In the genomic region with DNA sequence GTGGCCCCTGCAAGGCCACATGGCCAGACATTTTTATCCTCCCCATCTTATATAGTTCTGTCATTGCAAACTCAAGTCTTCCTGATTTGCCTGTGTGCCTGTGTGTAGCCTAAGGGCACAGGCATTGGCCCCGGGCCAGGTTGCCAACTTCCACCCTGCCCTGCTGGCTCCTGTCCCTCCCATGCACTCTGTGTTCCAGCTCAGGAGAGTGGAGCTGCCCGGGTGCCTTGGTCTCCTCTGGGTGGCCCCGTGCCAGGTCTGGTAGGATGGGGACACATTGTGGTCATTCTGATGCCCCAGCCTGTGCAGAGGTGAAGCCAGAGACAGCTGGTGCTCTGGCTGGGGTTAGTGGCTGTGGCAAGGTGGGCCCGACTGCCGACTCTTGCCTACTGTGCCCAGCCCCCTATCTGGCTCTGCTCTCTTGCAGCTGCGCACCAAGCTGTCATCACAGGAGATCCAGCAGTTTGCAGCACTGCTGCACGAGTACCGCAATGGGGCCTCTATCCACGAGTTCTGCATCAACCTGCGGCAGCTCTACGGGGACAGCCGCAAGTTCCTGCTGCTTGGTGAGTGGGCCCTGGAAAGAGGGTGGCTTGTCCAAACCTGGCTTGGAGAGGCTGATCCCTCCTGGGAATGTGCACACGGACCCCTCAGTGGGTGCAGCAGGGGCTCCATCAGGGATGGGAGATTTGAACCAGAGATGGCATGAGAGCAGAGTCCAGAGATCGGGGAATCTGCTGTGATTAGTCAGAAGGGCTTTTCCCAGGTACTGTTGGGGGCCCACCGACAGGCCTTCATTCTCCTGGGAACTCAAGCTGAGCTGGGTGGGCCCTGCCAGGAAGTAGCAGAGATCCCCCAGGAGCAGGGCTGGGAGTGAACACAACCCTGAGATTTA, we compare ENCODE assay signal across 17 cellular contexts. TPM values are rescaled to one million over a fixed set of nuclear protein-coding genes. Genes with fewer than 3 reads are reported as not detected.
A peak's percentile ranks its signal among the peaks of the same experiment; 100 is the strongest.
DNase-seq lines count a peak whose midpoint lies in the region; ATAC-seq and TF ChIP-seq lines count a peak whose summit lies in the region.
"Had no signal": no experiment of that assay in that cellular context is flagged by ENCODE, and none has a peak within 500 bp of the region (broad histone marks: within the 10 kb centered on the region; RNA-seq: fewer than 3 reads in every experiment).

No MANE protein-coding gene starts in this region.

- H2AFZ ChIP-seq in OCI-LY7 (ENCODE audit: low read length), result no peak overlapping the region

- no peak for ATAC-seq in activated CD4-positive, alpha-beta T cell treated with anti-CD3 and anti-CD28 coated beads for 36 hours
- peak in 7 of 8 donors; percentile 44 to 88 (median 68) for ATAC-seq in heart right ventricle

- H3K27ac ChIP-seq in heart right ventricle, result no peak overlapping the region
- no peak overlapping the region for H3K27ac ChIP-seq in OCI-LY7 (ENCODE audit: low read depth, low read length, poor library complexity, severe bottlenecking)
- H3K27ac ChIP-seq in tibial nerve, result peak overlapping the region in 1 of 4 donors; percentile 8
- H3K27ac ChIP-seq: colonic mucosa, pancreas had no signal

- no peak for TF ChIP-seq CTCF in heart right ventricle (IDR thresholded peaks at IDR 0.05)
- TF ChIP-seq CTCF in OCI-LY7 (conservative IDR thresholded peaks at IDR 0.05; ENCODE audit: low read length), result no peak
- TF ChIP-seq CTCF in tibial nerve (IDR thresholded peaks at IDR 0.05), result no peak

- H3K36me3 ChIP-seq in heart right ventricle (peaks cover 0 to 89% (median 43%) of the 10 kb centered on the region in 9 donors), OCI-LY7 (ENCODE audit: insufficient read depth, low read length) (peaks cover 89% of the 10 kb centered on the region), tibial nerve (peaks cover 0 to 93% (median 30%) of the 10 kb centered on the region in 3 donors)

- H3K4me2 ChIP-seq in OCI-LY7 (ENCODE audit: low read length), result no peak overlapping the region

- no peak for TF ChIP-seq EP300 in tibial nerve (IDR thresholded peaks at IDR 0.05)

- no TSS peak for BruUV-seq in OCI-LY7 (replicated peaks; lab: Mats Ljungman, UMichigan)

- no peaks in the 10 kb centered on the region for H3K9me2 ChIP-seq in OCI-LY7 (ENCODE audit: insufficient read depth, low read length)

- intact Hi-C loops in activated CD4-positive, alpha-beta T cell treated with anti-CD3 and anti-CD28 coated beads for 36 hours (cut with DNase I, micrococcal nuclease), result no loop called here
- intact Hi-C loops in heart right ventricle (cut with DNase I) (loop anchor here in 1 of 10 donors (10.0 kb wide), 1 partner anchor 61 kb away; no protein-coding TSS in a partner anchor), OCI-LY7 (cut with micrococcal nuclease; ENCODE audit: unreplicated experiment) (no loop called here)

- H3K27me3 ChIP-seq in heart right ventricle (no peaks in the 10 kb centered on the region), tibial nerve (no peaks in the 10 kb centered on the region)
- H3K27me3 ChIP-seq: colonic mucosa, pancreas had no signal

- no peaks in the 10 kb centered on the region for H3K4me1 Mint-ChIP-seq in activated CD4-positive, alpha-beta T cell treated with anti-CD3 and anti-CD28 coated beads for 36 hours

- H3K79me2 ChIP-seq in OCI-LY7 (ENCODE audit: insufficient read depth, low read depth, low read length), result no peaks in the 10 kb centered on the region

- POLR2A ChIA-PET in activated CD4-positive, alpha-beta T cell treated with anti-CD3 and anti-CD28 coated beads for 36 hours (lab: Charles Lee), result no interaction called here
- POLR2A ChIA-PET in OCI-LY7 (lab: Charles Lee), result no interaction called here

- WGBS in heart right ventricle, 2 donors, result 79 to 88% methylated on average over 15 of the region's 15 CpGs
- WGBS in tibial nerve, 2 donors, result 80 to 81% methylated on average over 12 to 14 of the region's 15 CpGs

- H3K9me3 ChIP-seq in heart right ventricle, result no peaks in the 10 kb centered on the region
- no peaks in the 10 kb centered on the region for H3K9me3 ChIP-seq in OCI-LY7 (ENCODE audit: low read length)
- H3K9me3 ChIP-seq in tibial nerve, result no peaks in the 10 kb centered on the region
- H3K9me3 ChIP-seq: colonic mucosa, HAP-1, pancreas had no signal

- H3K4me1 ChIP-seq in heart right ventricle (peaks cover 0 to 12% (median 3%) of the 10 kb centered on the region in 9 donors), OCI-LY7 (ENCODE audit: insufficient read depth, low read length, poor library complexity, severe bottlenecking) (no peaks in the 10 kb centered on the region), tibial nerve (no peaks in the 10 kb centered on the region)
- H3K4me1 ChIP-seq: colonic mucosa, HAP-1, pancreas had no signal

- H3K9me3 Mint-ChIP-seq in activated CD4-positive, alpha-beta T cell treated with anti-CD3 and anti-CD28 coated beads for 36 hours (ENCODE audit: low read depth), result no peaks in the 10 kb centered on the region

- TF ChIP-seq POLR2A in tibial nerve (IDR thresholded peaks at IDR 0.05), result no peak

- no peak for DNase-seq in activated CD4-positive, alpha-beta T cell treated with anti-CD3 and anti-CD28 coated beads for 36 hours
- DNase-seq in activated CD4-positive, alpha-beta T cell treated with anti-CD3 and anti-CD28 coated beads for 1 hour, result no peak
- DNase-seq in NCI-H1694 treated with DMSO at 0.1 percent for 48 hours (lab: John Stamatoyannopoulos, UW) (peak; percentile 78), heart right ventricle (peak; percentile 53 to 70), renal cortical epithelial cell (ENCODE audit: low read depth) (peak; percentile 25), OCI-LY7 (ENCODE audit: low spot score) (no peak), tibial nerve (ENCODE audit: low spot score in 2 of 2) (no peak)
- no peak for DNase-seq in activated CD4-positive, alpha-beta T cell treated with anti-CD3 and anti-CD28 coated beads, Interleukin-2, amount 50 U/mL, for 1 hour
- DNase-seq: ACHN; activated gamma-delta T cell treated with Interleukin-2 at 50 U/mL for 16 hours; colonic mucosa; IMR-90; kidney glomerular epithelial cell; NCI-H2029 treated with DMSO at 0.1 percent for 48 hours; stimulated activated CD4-positive, alpha-beta T cell treated with anti-CD3 and anti-CD28 coated beads, Interleukin-4, amount 100 ng/mL, for 1 hour had no signal

- H3K27ac Mint-ChIP-seq in activated CD4-positive, alpha-beta T cell treated with anti-CD3 and anti-CD28 coated beads for 36 hours, result peak overlapping the region; percentile 63

- no peaks in the 10 kb centered on the region for H3K27me3 Mint-ChIP-seq in activated CD4-positive, alpha-beta T cell treated with anti-CD3 and anti-CD28 coated beads for 36 hours

- no peaks in the 10 kb centered on the region for H4K20me1 ChIP-seq in OCI-LY7 (ENCODE audit: insufficient read depth, low read length)

- no peak overlapping the region for H3K4me3 Mint-ChIP-seq in activated CD4-positive, alpha-beta T cell treated with anti-CD3 and anti-CD28 coated beads for 36 hours

- H3K36me3 Mint-ChIP-seq in activated CD4-positive, alpha-beta T cell treated with anti-CD3 and anti-CD28 coated beads for 36 hours (ENCODE audit: low read depth), result peaks cover 43% of the 10 kb centered on the region

- no peak overlapping the region for H3K4me3 ChIP-seq in heart right ventricle
- no peak overlapping the region for H3K4me3 ChIP-seq in OCI-LY7 (ENCODE audit: low read depth, low read length, poor library complexity, severe bottlenecking)
- H3K4me3 ChIP-seq in tibial nerve, result no peak overlapping the region
- H3K4me3 ChIP-seq: colonic mucosa, HAP-1, pancreas had no signal

- CTCF ChIA-PET in activated CD4-positive, alpha-beta T cell treated with anti-CD3 and anti-CD28 coated beads for 36 hours (lab: Charles Lee), result interaction anchor here (0.8 kb wide), 1 partner anchor 498 kb away, joined by 3 read pairs; no protein-coding TSS in a partner anchor
- CTCF ChIA-PET in OCI-LY7 (lab: Charles Lee; ENCODE audit: unreplicated experiment), result interaction anchor here (1.6 kb wide), 1 partner anchor 102 kb away, joined by 5 read pairs; no protein-coding TSS in a partner anchor

RNA-seq across cellular contexts. Expression of a gene that starts 14.7 kb away (rescaled TPM):
- under 1 TPM; 0.14 to 0.21 TPM for total RNA-seq in activated CD4-positive, alpha-beta T cell treated with anti-CD3 and anti-CD28 coated beads for 36 hours
- total RNA-seq in heart right ventricle (10 to 100 TPM in 1 of 10 donors, 1 to 10 TPM in 9; 3.0 to 12.0 (median 4.7) TPM), renal cortical epithelial cell (1.0 and 7.4 TPM in 2 replicates), OCI-LY7 (2022) (not detected in 2 replicates), tibial nerve (1 to 10 TPM; 6.1 to 7.8 (median 6.7) TPM)
- polyA plus RNA-seq in heart right ventricle, result 1 to 10 TPM; 3.2 to 4.7 TPM
- not detected in 2 replicates for total RNA-seq in OCI-LY7 (2014; rRNA removed; shearing (Covaris generic))

RNA-seq across cellular contexts. Expression of a gene that starts 37.4 kb away (rescaled TPM):
- 100 to 1,000 TPM; 158 to 163 TPM for total RNA-seq in activated CD4-positive, alpha-beta T cell treated with anti-CD3 and anti-CD28 coated beads for 36 hours
- 10 to 100 TPM; 57.1 to 88.2 (median 66.7) TPM for total RNA-seq in heart right ventricle
- 10 to 100 TPM; 74.3 to 93.9 TPM for polyA plus RNA-seq in heart right ventricle
- 52.5 and 102 TPM in 2 replicates for total RNA-seq in renal cortical epithelial cell
- total RNA-seq in OCI-LY7 (2014; rRNA removed; shearing (Covaris generic)), result 113 and 117 TPM in 2 replicates
- 137 and 141 TPM in 2 replicates for total RNA-seq in OCI-LY7 (2022)
- total RNA-seq in tibial nerve, result 10 to 100 TPM; 32.3 to 81.3 (median 54.0) TPM

Comparison
In these comparisons a context has a peak if more than half of its experiments do, and no peak if none do; other contexts are left out.
1. DNase-seq: peak in NCI-H1694 treated with DMSO at 0.1 percent for 48 hours (single experiment), heart right ventricle (2 of 2) and renal cortical epithelial cell (single experiment); none in activated CD4-positive, alpha-beta T cell treated with anti-CD3 and anti-CD28 coated beads for 36 hours (single experiment), activated CD4-positive, alpha-beta T cell treated with anti-CD3 and anti-CD28 coated beads for 1 hour (single experiment), activated CD4-positive, alpha-beta T cell treated with anti-CD3 and anti-CD28 coated beads, Interleukin-2, amount 50 U/mL, for 1 hour (single experiment), OCI-LY7 (single experiment) and tibial nerve (0 of 2).